ENCODE assay signal across 8 cellular contexts in genomic region chr2:142572749-142573148, GRCh38.
"Had no signal": no experiment of that assay in that cellular context is flagged by ENCODE, and none has a peak within 500 bp of the region (broad histone marks: within the 10 kb centered on the region; RNA-seq: fewer than 3 reads in every experiment).

No MANE protein-coding gene starts in this region.

- ATAC-seq: GM12878 had no signal

- DNase-seq: GDM1, GF-D8 had no signal

- H3K4me3 ChIP-seq: GM12878 had no signal

- FAIRE-seq: G401.6, GM12878, GM12891, GM12892, GM18507, GM19239 had no signal
